Comparison of ENCODE assay signal across 8 cellular contexts in the genomic region with DNA sequence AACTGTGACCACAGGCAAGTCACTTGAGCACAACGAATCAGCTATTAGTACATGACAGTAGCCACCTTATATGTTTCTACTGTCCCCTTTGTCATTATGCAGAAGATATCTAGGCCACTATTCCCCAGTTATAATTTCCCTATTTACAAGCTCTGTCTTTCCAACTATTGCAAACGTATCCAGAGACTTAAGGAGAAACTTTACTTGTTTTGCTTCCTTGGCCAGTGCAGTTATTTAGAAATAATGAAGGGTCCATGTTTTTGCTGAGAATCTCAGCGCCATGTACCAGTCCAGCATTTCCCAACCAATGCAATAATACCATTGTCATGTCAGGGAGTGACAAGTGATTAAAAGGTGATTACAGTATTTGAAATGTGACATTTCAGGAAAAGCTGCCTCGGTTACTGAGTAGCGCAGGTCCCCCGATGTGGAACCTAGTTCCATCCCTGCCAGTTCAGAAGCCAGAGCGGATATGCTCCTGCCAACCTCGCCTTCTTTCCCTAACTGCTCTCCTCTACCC. TPM values are rescaled to one million over a fixed set of nuclear protein-coding genes. Genes with fewer than 3 reads are reported as not detected.
DNase-seq lines count a peak whose midpoint lies in the region; ATAC-seq and TF ChIP-seq lines count a peak whose summit lies in the region.

No MANE protein-coding gene starts in this region.

- H3K9me3 ChIP-seq in OCI-LY3 (ENCODE audit: insufficient read depth, low read length) = no peaks in the 10 kb centered on the region
- H3K9me3 ChIP-seq in endocrine pancreas (ENCODE audit: control insufficient read depth, low read length) = no peaks in the 10 kb centered on the region

- no peaks in the 10 kb centered on the region for H3K9me3 Mint-ChIP-seq in T-helper 2 cell treated with Interferon-gamma antibody and Interleukin-4, amounts not matched to agents 5 μg/mL and 100 μg/mL, for 36 hours
- H3K9me3 Mint-ChIP-seq in naive B cell = no peaks in the 10 kb centered on the region

- H3K27ac Mint-ChIP-seq in T-helper 2 cell treated with Interferon-gamma antibody and Interleukin-4, amounts not matched to agents 5 μg/mL and 100 μg/mL, for 36 hours = peak overlapping the region; percentile 23
- H3K27ac Mint-ChIP-seq in naive B cell = peak overlapping the region in 3 of 6 donors; percentile 8 to 88 (median 80)

- no peaks in the 10 kb centered on the region for H3K27me3 ChIP-seq in OCI-LY3 (ENCODE audit: low read depth, low read length)
- no peaks in the 10 kb centered on the region for H3K27me3 ChIP-seq in endocrine pancreas (ENCODE audit: control insufficient read depth, insufficient read depth, low read length)

- peak overlapping the region; percentile 94 for H3K9ac ChIP-seq in OCI-LY3 (ENCODE audit: low read length)
- peak overlapping the region; percentile 42 for H3K9ac ChIP-seq in endocrine pancreas (ENCODE audit: control insufficient read depth, insufficient read depth, low read length)

- peak overlapping the region; percentile 93; the same call in 1 of the 2 replicates for H2AFZ ChIP-seq in OCI-LY3 (ENCODE audit: low read depth, low read length)

- no peak for DNase-seq in T-helper 2 cell treated with Interferon-gamma antibody and Interleukin-4, amounts not matched to agents 5 μg/mL and 100 μg/mL, for 36 hours (ENCODE audit: low spot score)
- DNase-seq in T-helper 2 cell (no peak), naive B cell (no peak), HuH-7 (ENCODE audit: low spot score) (no peak), NCI-H1436 treated with DMSO at 0.1 percent for 48 hours (lab: John Stamatoyannopoulos, UW) (no peak)

- peaks cover 5% of the 10 kb centered on the region for H3K4me1 ChIP-seq in OCI-LY3 (ENCODE audit: low read length)
- H3K4me1 ChIP-seq in endocrine pancreas (ENCODE audit: control insufficient read depth, insufficient read depth, low read length) = no peaks in the 10 kb centered on the region

- H3K4me2 ChIP-seq in OCI-LY3 (ENCODE audit: low read length) = peak overlapping the region; percentile 87

- peaks cover 9% of the 10 kb centered on the region for H3K79me2 ChIP-seq in OCI-LY3 (ENCODE audit: low read length)

- peaks cover 9% of the 10 kb centered on the region for H3K27me3 Mint-ChIP-seq in T-helper 2 cell treated with Interferon-gamma antibody and Interleukin-4, amounts not matched to agents 5 μg/mL and 100 μg/mL, for 36 hours (ENCODE audit: low read depth)
- H3K27me3 Mint-ChIP-seq in naive B cell = peaks cover 0 to 9% (median 7%) of the 10 kb centered on the region in 3 donors

- peak overlapping the region; percentile 52 for H3K27ac ChIP-seq in OCI-LY3 (ENCODE audit: low read length)

- H4K20me1 ChIP-seq in OCI-LY3 (ENCODE audit: insufficient read depth, low read length) = no peaks in the 10 kb centered on the region

- peak overlapping the region; percentile 84 for H3K4me3 Mint-ChIP-seq in T-helper 2 cell treated with Interferon-gamma antibody and Interleukin-4, amounts not matched to agents 5 μg/mL and 100 μg/mL, for 36 hours
- peak overlapping the region; percentile 86 to 96 (median 92) for H3K4me3 Mint-ChIP-seq in naive B cell

- peaks cover 4% of the 10 kb centered on the region for H3K36me3 Mint-ChIP-seq in T-helper 2 cell treated with Interferon-gamma antibody and Interleukin-4, amounts not matched to agents 5 μg/mL and 100 μg/mL, for 36 hours (ENCODE audit: low read depth)
- peaks cover 9 to 11% of the 10 kb centered on the region in 2 donors for H3K36me3 Mint-ChIP-seq in naive B cell

- no peak for ATAC-seq in naive B cell (ENCODE audit: low read depth in 2 of 2)
- ATAC-seq in HG03175 (IDR thresholded peaks at IDR 0.05; ENCODE audit: unreplicated experiment) = no peak

- H3K4me1 Mint-ChIP-seq in T-helper 2 cell treated with Interferon-gamma antibody and Interleukin-4, amounts not matched to agents 5 μg/mL and 100 μg/mL, for 36 hours (ENCODE audit: low read depth) = peaks cover 9% of the 10 kb centered on the region
- peaks cover 10 to 20% (median 12%) of the 10 kb centered on the region in 3 donors for H3K4me1 Mint-ChIP-seq in naive B cell

- H3K36me3 ChIP-seq in OCI-LY3 (replicated peaks; ENCODE audit: low read depth, low read length) (peaks cover 3% of the 10 kb centered on the region), endocrine pancreas (ENCODE audit: control insufficient read depth, insufficient read depth, low read length) (no peaks in the 10 kb centered on the region)

- no peak for TF ChIP-seq CTCF in OCI-LY3 (IDR thresholded peaks at IDR 0.05; ENCODE audit: low read depth, low read length)

- H3K4me3 ChIP-seq in OCI-LY3 (ENCODE audit: low read length) = peak overlapping the region; percentile 99
- peak overlapping the region; percentile 66 for H3K4me3 ChIP-seq in endocrine pancreas (ENCODE audit: control insufficient read depth, insufficient read depth, low read length)

RNA-seq across cellular contexts. Expression of gene ZNF624, which starts 0.7 kb away (rescaled TPM):
- 10 to 100 TPM in 1 of 6 donors, 1 to 10 TPM in 5; 5.5 to 13.3 (median 6.7) TPM for polyA plus RNA-seq in naive B cell (ENCODE audit: low read depth in 6 of 6)

RNA-seq across cellular contexts. Expression of gene CCDC144A, which starts 37.1 kb away (rescaled TPM):
- under 1 TPM in 2 of 6 donors, not detected in 4; 0.04 to 0.13 TPM for polyA plus RNA-seq in naive B cell (ENCODE audit: low read depth in 6 of 6)
